Comparison of ENCODE assay signal across 8 cellular contexts in the genomic region with DNA sequence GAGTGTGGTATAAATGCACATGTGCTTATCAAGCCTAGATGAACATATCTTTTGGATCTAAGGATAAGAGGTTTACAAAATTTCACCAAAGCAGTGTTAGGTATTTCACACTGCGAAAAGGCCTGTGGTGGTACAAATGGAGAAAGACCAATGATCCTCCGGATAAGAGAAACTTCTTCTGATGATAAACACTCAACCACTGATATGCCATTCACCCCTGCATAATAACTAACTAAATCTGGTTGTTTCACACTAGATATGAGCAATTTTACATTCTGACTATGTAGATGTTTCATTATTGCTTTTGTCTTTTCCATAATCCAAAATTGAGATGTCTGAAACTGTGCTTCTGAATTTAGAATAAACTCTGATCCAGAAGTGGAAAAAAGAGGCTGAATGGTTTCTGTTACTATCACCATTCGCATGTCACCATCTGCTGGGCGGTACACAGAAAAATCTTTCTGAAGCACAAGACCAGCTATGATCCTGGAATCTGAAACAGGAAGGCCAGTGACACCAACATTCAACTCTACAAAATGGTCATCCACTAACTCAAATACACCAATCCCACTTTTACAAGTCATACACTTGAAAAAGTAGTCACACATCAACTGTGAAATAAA. TPM values are rescaled to one million over a fixed set of nuclear protein-coding genes. Genes with fewer than 3 reads are reported as not detected.
DNase-seq lines count a peak whose midpoint lies in the region; ATAC-seq, FAIRE-seq and TF ChIP-seq lines count a peak whose summit lies in the region.

No MANE protein-coding gene starts in this region.

- H3K4me1 ChIP-seq in SJCRH30 = no peaks in the 10 kb centered on the region
- no peaks in the 10 kb centered on the region for H3K4me1 ChIP-seq in uterus

- ATAC-seq in memory B cell (ENCODE audit: low read depth) = no peak

- DNase-seq in AG09309 (ENCODE audit: low read depth) (no peak), HTR-8/SVneo (ENCODE audit: insufficient read length, low spot score) (no peak), SJCRH30 (peak; percentile 33 to 60), dedifferentiated amniotic fluid mesenchymal stem cell (ENCODE audit: extremely low spot score) (peak; percentile 76), memory B cell (ENCODE audit: low spot score in 2 of 2) (no peak), uterus (no peak)
- DNase-seq in NK-92 treated with Interleukin-12 subunit alpha and Interleukin-12 subunit beta, amount 100 ng/mL, for 24 hours (lab: John Stamatoyannopoulos, UW) = no peak

- no peaks in the 10 kb centered on the region for H3K36me3 Mint-ChIP-seq in memory B cell

- H3K27me3 Mint-ChIP-seq in memory B cell = no peaks in the 10 kb centered on the region

- H3K9me3 Mint-ChIP-seq in memory B cell = no peaks in the 10 kb centered on the region

- TF ChIP-seq CTCF in AG09309 (IDR thresholded peaks at IDR 0.05; ENCODE audit: control insufficient read depth, insufficient read depth, low read depth, low read length, missing control alignments) = peak; percentile 59
- TF ChIP-seq CTCF in GM12872 (IDR thresholded peaks at IDR 0.05; ENCODE audit: insufficient read depth, low read depth, low read length) = peak; percentile 20; the same call in 1 of the 3 replicates
- no peak for TF ChIP-seq CTCF in uterus (IDR thresholded peaks at IDR 0.05)

- peak overlapping the region; percentile 89 for H3K4me3 Mint-ChIP-seq in memory B cell

- no peaks in the 10 kb centered on the region for H3K36me3 ChIP-seq in SJCRH30
- no peaks in the 10 kb centered on the region for H3K36me3 ChIP-seq in uterus

- H3K4me3 ChIP-seq in AG09309 (ENCODE audit: control insufficient read depth, low read depth, low read length) = peak overlapping the region; percentile 82
- peak overlapping the region; percentile 76 for H3K4me3 ChIP-seq in SJCRH30
- H3K4me3 ChIP-seq in uterus = peak overlapping the region in 1 of 2 donors; percentile 82

- H3K27ac ChIP-seq in SJCRH30 (no peak overlapping the region), uterus (peak overlapping the region; percentile 86 to 91)

- H3K4me1 Mint-ChIP-seq in memory B cell = peaks cover 16% of the 10 kb centered on the region

- H3K9me3 ChIP-seq in SJCRH30 (replicated peaks) (no peaks in the 10 kb centered on the region), uterus (no peaks in the 10 kb centered on the region)

- peak; percentile 76 for FAIRE-seq in HTR-8/SVneo (lab: Jason Lieb, UNC)

- intact Hi-C loops in uterus (cut with DNase I; ENCODE audit: low total_unique reads) = no loop called here

- TF ChIP-seq POLR2A in uterus (IDR thresholded peaks at IDR 0.05) = no peak

- H3K27me3 ChIP-seq in SJCRH30 = no peaks in the 10 kb centered on the region
- no peaks in the 10 kb centered on the region for H3K27me3 ChIP-seq in uterus

- H3K27ac Mint-ChIP-seq in memory B cell = peak overlapping the region; percentile 90

RNA-seq across cellular contexts. Expression of gene BBS10, which starts 1.3 kb away (rescaled TPM):
- 13.9 and 15.7 TPM in 2 replicates for total RNA-seq in SJCRH30 (2014; rRNA removed; shearing (Covaris generic))
- 10 to 100 TPM in 3 of 4 donors, 1 to 10 TPM in 1; 6.9 to 34.2 (median 15.1) TPM for total RNA-seq in uterus

Comparison
In these comparisons a context has a peak if more than half of its experiments do, and no peak if none do; other contexts are left out.
1. DNase-seq: peak in SJCRH30 (2 of 2) and dedifferentiated amniotic fluid mesenchymal stem cell (single experiment); none in AG09309 (single experiment), HTR-8/SVneo (single experiment), memory B cell (0 of 2), uterus (0 of 2) and NK-92 treated with Interleukin-12 subunit alpha and Interleukin-12 subunit beta, amount 100 ng/mL, for 24 hours (single experiment).
2. CTCF ChIP-seq: peak in AG09309 (single experiment) and GM12872 (single experiment); none in uterus (0 of 4).